Comparison of ENCODE assay signal across 16 cellular contexts in the genomic region with DNA sequence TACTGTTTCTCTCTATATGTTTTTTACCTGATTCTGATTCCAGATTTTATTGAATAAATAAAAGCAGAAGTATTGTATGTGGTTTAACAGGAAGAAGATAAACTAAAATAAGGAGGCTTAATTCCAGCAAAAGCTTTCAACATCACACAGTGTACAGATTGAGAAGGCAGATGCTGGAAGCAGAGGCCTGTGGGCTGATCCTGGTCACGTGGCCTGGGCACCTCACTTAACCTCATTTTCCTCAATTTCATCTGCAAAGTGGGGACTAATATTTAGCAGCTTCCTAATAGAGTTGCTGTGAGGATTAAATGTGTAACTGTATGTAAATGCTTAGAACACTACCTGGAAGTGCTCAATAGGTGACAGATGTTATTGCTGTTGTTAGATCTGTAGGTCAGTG. TPM values are rescaled to one million over a fixed set of nuclear protein-coding genes. Genes with fewer than 3 reads are reported as not detected.
DNase-seq lines count a peak whose midpoint lies in the region; ATAC-seq and TF ChIP-seq lines count a peak whose summit lies in the region.
"Had no signal": no experiment of that assay in that cellular context is flagged by ENCODE, and none has a peak within 500 bp of the region (broad histone marks: within the 10 kb centered on the region; RNA-seq: fewer than 3 reads in every experiment).

No MANE protein-coding gene starts in this region.

- DNase-seq in left ventricle myocardium superior: no peak
- DNase-seq in right atrium auricular region (ENCODE audit: low spot score): no peak
- peak; percentile 75 to 97 for DNase-seq in NCI-H524 (lab: John Stamatoyannopoulos, UW)
- DNase-seq in NCI-H2107 (lab: John Stamatoyannopoulos, UW): no peak
- DNase-seq in NCI-H2081 (lab: John Stamatoyannopoulos, UW): no peak
- DNase-seq in psoas muscle: no peak
- DNase-seq: CD4-positive, alpha-beta memory T cell; DMS79 treated with DMSO at 0.1 percent for 48 hours; KG1; NCI-H1105 treated with DMSO at 0.1 percent for 48 hours; NCI-H187 treated with DMSO at 0.1 percent for 48 hours; NCI-H446; OCI-M1; SHP77 had no signal

- no peaks in the 10 kb centered on the region for H3K36me3 Mint-ChIP-seq in brain
- H3K36me3 Mint-ChIP-seq: CD4-positive, alpha-beta memory T cell had no signal

- no peak overlapping the region for H3K27ac ChIP-seq in right atrium auricular region
- H3K27ac ChIP-seq in psoas muscle: no peak overlapping the region

- H3K27me3 ChIP-seq in right atrium auricular region (no peaks in the 10 kb centered on the region), psoas muscle (ENCODE audit: insufficient read depth in 3 of 3, low read length in 2 of 3) (no peaks in the 10 kb centered on the region)

- ATAC-seq in left ventricle myocardium superior (peak; percentile 25), psoas muscle (no peak)
- ATAC-seq: HepG2 had no signal

- H3K4me1 Mint-ChIP-seq in brain: peaks cover 50% of the 10 kb centered on the region
- H3K4me1 Mint-ChIP-seq: CD4-positive, alpha-beta memory T cell had no signal

- H3K9me3 ChIP-seq in right atrium auricular region (no peaks in the 10 kb centered on the region), psoas muscle (no peaks in the 10 kb centered on the region)

- 23 to 47% (median 29%) methylated on average over 1 of the region's 1 CpG for WGBS in psoas muscle, 3 donors

- H3K4me1 ChIP-seq in right atrium auricular region (no peaks in the 10 kb centered on the region), psoas muscle (no peaks in the 10 kb centered on the region)

- H3K36me3 ChIP-seq in right atrium auricular region (no peaks in the 10 kb centered on the region), psoas muscle (ENCODE audit: insufficient read depth in 1 of 2, low read depth in 1 of 2) (no peaks in the 10 kb centered on the region)

- H3K4me3 ChIP-seq in right atrium auricular region (no peak overlapping the region), psoas muscle (no peak overlapping the region)

- peaks cover 0 to 4% (median 0%) of the 10 kb centered on the region in 5 experiments for H3K9me3 Mint-ChIP-seq in brain
- H3K9me3 Mint-ChIP-seq: CD4-positive, alpha-beta memory T cell had no signal

- no peak for TF ChIP-seq CTCF in right atrium auricular region (IDR thresholded peaks at IDR 0.05)
- no peak for TF ChIP-seq CTCF in brain (conservative IDR thresholded peaks at IDR 0.05)
- TF ChIP-seq CTCF in psoas muscle (IDR thresholded peaks at IDR 0.05): no peak

- no peaks in the 10 kb centered on the region for H3K27me3 Mint-ChIP-seq in brain

- peak overlapping the region in 1 of 5 experiments; percentile 43 for H3K4me3 Mint-ChIP-seq in brain
- H3K4me3 Mint-ChIP-seq: CD4-positive, alpha-beta memory T cell had no signal

- peak overlapping the region in 3 of 5 experiments; percentile 6 to 34 (median 8) for H3K27ac Mint-ChIP-seq in brain
- H3K27ac Mint-ChIP-seq: CD4-positive, alpha-beta memory T cell had no signal

- intact Hi-C loops in left ventricle myocardium superior (cut with micrococcal nuclease): no loop called here
- intact Hi-C loops in psoas muscle (cut with DNase I): no loop called here

RNA-seq across cellular contexts. Expression of gene CDCA7, which starts 58.0 kb away (rescaled TPM):
- total RNA-seq in left ventricle myocardium superior (1.4 TPM), right atrium auricular region (under 1 TPM in 1 of 2 donors, not detected in 1; 0.48 TPM), psoas muscle (1 to 10 TPM; 1.9 to 9.2 (median 2.3) TPM)
- polyA plus RNA-seq in brain (ENCODE audit: insufficient read depth, low read depth, low replicate concordance) (25.0 TPM), psoas muscle (1 to 10 TPM in 2 of 3 donors, under 1 TPM in 1; 0.35 to 3.6 (median 1.7) TPM)

Comparison
In these comparisons a context has a peak if more than half of its experiments do, and no peak if none do; other contexts are left out.
1. DNase-seq: peak in NCI-H524 (2 of 2); none in left ventricle myocardium superior (single experiment), right atrium auricular region (single experiment), NCI-H2107 (single experiment), NCI-H2081 (0 of 2) and psoas muscle (0 of 2).